Comparison of ENCODE assay signal across 1 cellular context in the genomic region with DNA sequence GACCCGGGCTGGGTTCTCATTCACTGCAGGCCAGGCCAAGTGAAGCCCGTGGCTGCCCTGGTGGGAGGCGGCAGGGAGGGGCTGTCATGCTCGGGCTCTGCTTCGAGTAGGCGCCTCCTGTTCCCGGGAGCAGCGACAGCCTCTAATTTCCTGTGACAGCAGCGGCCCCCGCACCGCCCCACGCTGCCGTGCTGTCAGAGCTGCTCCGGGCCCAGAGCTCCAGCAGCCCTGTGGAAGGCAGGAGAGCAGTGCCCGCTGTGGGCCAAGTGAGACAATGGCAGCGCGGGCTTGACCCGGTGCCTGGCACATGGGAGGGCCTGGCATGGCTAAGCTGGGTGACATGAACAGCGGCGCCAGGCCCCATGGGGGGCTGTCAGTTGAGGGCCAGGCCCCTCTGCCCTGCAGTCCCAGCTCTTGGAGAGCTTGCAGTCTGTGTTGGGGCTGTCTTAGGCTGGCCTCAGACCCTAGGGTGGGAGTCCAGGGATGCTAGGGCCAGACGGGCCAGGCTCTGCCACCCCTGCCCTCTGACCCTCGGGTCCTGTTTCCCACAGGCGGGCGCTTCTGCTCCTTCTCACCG.
A peak's percentile ranks its signal among the peaks of the same experiment; 100 is the strongest.
TF ChIP-seq lines count a peak whose summit lies in the region.

No MANE protein-coding gene starts in this region.

TF ChIP-seq in HepG2, 621 proteins besides CTCF, POLR2A, EP300 and RAD21:
- TF ChIP-seq HNRNPL (IDR thresholded peaks at IDR 0.05; ENCODE audit: low read depth, low read length) (0 out of 2 replicates have a peak, but pooled peaks have one; percentile 28), AGO1 (IDR thresholded peaks at IDR 0.05; ENCODE audit: low read depth, low read length, poor library complexity, severe bottlenecking) (no peak)
